ENCODE assay signal across 1 cellular context in genomic region chr3:111324645-111325044, GRCh38.
TF ChIP-seq lines count a peak whose summit lies in the region.

No MANE protein-coding gene starts in this region.

TF ChIP-seq in HepG2, 621 proteins besides CTCF, POLR2A, EP300 and RAD21 (continued from another document):
- TF ChIP-seq AFF4 (CRISPR knock-in tag; IDR thresholded peaks at IDR 0.05), result no peak
- TF ChIP-seq ZNF512B (CRISPR knock-in tag; IDR thresholded peaks at IDR 0.05; ENCODE audit: borderline replicate concordance), result no peak
- no peak for TF ChIP-seq TOPORS (CRISPR knock-in tag; IDR thresholded peaks at IDR 0.05)
- TF ChIP-seq ZNF652 (CRISPR knock-in tag; IDR thresholded peaks at IDR 0.05; ENCODE audit: borderline replicate concordance, low read depth), result no peak
- no peak for TF ChIP-seq ZUFSP (CRISPR knock-in tag; IDR thresholded peaks at IDR 0.05; ENCODE audit: borderline replicate concordance)
- TF ChIP-seq HNF1B (CRISPR knock-in tag; IDR thresholded peaks at IDR 0.05), result no peak
- no peak for TF ChIP-seq STAT5B (CRISPR knock-in tag; IDR thresholded peaks at IDR 0.05)
- TF ChIP-seq ZNF619 (CRISPR knock-in tag; IDR thresholded peaks at IDR 0.05), result no peak
- no peak for TF ChIP-seq PHF20 (CRISPR knock-in tag; IDR thresholded peaks at IDR 0.05)
- TF ChIP-seq RXRA (CRISPR knock-in tag; IDR thresholded peaks at IDR 0.05), result no peak
